ENCODE assay signal across 24 cellular contexts in genomic region chr3:77122610-77123009, GRCh38.
"Had no signal": no experiment of that assay in that cellular context is flagged by ENCODE, and none has a peak within 500 bp of the region (broad histone marks: within the 10 kb centered on the region; RNA-seq: fewer than 3 reads in every experiment).

No MANE protein-coding gene starts in this region.

- H3K27ac ChIP-seq: left ventricle myocardium inferior, ovary, right atrium auricular region, skin epidermis, stomach, suprapubic skin, thoracic aorta, tibial artery, upper lobe of right lung had no signal

- DNase-seq: hippocampal formation; islet precursor cell; left ventricle myocardium inferior; mesendoderm; naive B cell; natural killer cell; nephron progenitor cell; ovary; stimulated activated CD4-positive, alpha-beta T cell treated with anti-CD3 and anti-CD28 coated beads, Interleukin-12 subunit alpha, Interleukin-12 subunit beta, amount 100 ng/mL, for 4 hours; stimulated activated CD4-positive, alpha-beta T cell treated with anti-CD3 and anti-CD28 coated beads, Interleukin-15, amount 100 ng/mL, for 24 hours; stimulated activated CD4-positive, alpha-beta T cell treated with anti-CD3 and anti-CD28 coated beads, Interleukin-2, amount 100 ng/mL, for 24 hours; stimulated activated CD4-positive, alpha-beta T cell treated with anti-CD3 and anti-CD28 coated beads, Interleukin-4, amount 100 ng/mL, for 1 hour; stimulated activated naive B cell treated with anti-CD40 and anti-IgM and Interleukin-4, amounts not matched to agents 10 μg/mL and 1 μg/mL and 100 μg/mL, for 72 hours; stimulated activated naive CD8-positive, alpha-beta T cell treated with anti-CD3 and anti-CD28 coated beads, Interleukin-15, Interleukin-2, amounts not matched to agents 100 U/mL and 50 U/mL, for 24 hours; stomach; tibial artery; trophoblast cell; upper lobe of right lung had no signal

- H3K4me3 ChIP-seq: left ventricle myocardium inferior, lung, ovary, right atrium auricular region, skin epidermis, stomach, suprapubic skin, thoracic aorta, tibial artery, upper lobe of right lung had no signal

- H3K9me3 ChIP-seq: left ventricle myocardium inferior, ovary, right atrium auricular region, stomach, suprapubic skin, thoracic aorta, tibial artery, upper lobe of right lung had no signal

- H3K36me3 ChIP-seq: left ventricle myocardium inferior, ovary, right atrium auricular region, stomach, suprapubic skin, thoracic aorta, tibial artery, upper lobe of right lung had no signal

- H3K4me1 ChIP-seq: left ventricle myocardium inferior, right atrium auricular region, stomach, suprapubic skin, tibial artery, upper lobe of right lung had no signal

- H3K27me3 ChIP-seq: ovary, right atrium auricular region, stomach, suprapubic skin, tibial artery, upper lobe of right lung had no signal

- ATAC-seq: natural killer cell; sciatic nerve; stimulated activated naive B cell treated with anti-CD40 and anti-IgM and Interleukin-4, amounts not matched to agents 10 μg/mL and 1 μg/mL and 100 μg/mL, for 72 hours; stimulated activated naive CD8-positive, alpha-beta T cell treated with anti-CD3 and anti-CD28 coated beads, Interleukin-15, Interleukin-2, amounts not matched to agents 100 U/mL and 50 U/mL, for 24 hours; upper lobe of right lung had no signal
